9 cellular contexts compared by ENCODE assay signal in the genomic region with DNA sequence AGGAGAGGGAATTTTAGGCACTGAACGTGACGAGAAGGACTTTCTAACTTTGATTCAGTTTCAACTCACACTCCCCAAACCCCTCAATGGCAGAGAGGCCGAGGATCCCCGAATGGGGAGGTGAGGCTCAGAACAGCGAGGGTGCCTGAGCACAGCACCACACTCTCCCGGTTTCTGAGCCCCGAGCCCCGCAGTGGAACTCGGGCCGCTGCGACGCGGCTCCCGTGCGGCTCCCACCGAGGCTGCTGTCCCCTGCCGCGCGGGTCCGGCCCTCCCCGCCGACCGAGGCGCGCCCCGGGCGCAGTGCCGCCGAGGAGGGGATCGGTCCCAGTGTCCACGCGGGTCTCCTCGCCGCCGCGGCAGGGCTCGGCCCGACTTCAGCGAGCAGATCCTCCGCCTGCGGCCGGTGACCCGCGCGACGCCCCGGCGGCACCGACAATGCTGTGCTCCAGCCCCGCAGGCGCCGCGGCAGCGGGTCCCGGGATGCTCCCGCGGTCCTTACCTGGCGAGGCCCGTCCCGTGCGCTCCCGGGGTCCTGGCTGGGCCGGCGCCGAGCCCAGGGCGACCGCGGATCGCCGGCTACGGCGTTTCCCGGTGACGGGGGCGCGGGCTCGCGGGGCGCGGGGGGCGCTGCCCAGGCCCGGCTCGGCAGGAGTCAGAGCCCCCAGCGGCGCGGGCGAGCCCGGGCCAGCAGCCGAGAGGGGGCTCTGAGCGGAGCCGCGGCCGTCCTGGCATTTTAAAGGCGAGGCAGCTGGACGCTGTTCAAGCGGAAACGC. TPM values are rescaled to one million over a fixed set of nuclear protein-coding genes. Genes with fewer than 3 reads are reported as not detected.
DNase-seq lines count a peak whose midpoint lies in the region; ATAC-seq and TF ChIP-seq lines count a peak whose summit lies in the region.
"Had no signal": no experiment of that assay in that cellular context is flagged by ENCODE, and none has a peak within 500 bp of the region (broad histone marks: within the 10 kb centered on the region; RNA-seq: fewer than 3 reads in every experiment).

A gene (minus strand): TSS at position 709 of the 776 bp plus-strand sequence. CDS start 50,264 bp downstream, outside the sequence.

- H3K4me1 Mint-ChIP-seq in activated CD4-positive, alpha-beta T cell treated with anti-CD3 and anti-CD28 coated beads, Interleukin-2, amount 10 ng/mL, durations not matched to agents 24 days and 14 days, result no peaks in the 10 kb centered on the region
- H3K4me1 Mint-ChIP-seq in type B pancreatic cell (ENCODE audit: unreplicated experiment), result peaks cover 19% of the 10 kb centered on the region

- WGBS in mesenchymal stem cell, result 4% methylated on average over 53 of the region's 97 CpGs

- no peak for DNase-seq in activated CD4-positive, alpha-beta T cell treated with anti-CD3 and anti-CD28 coated beads, Interleukin-2, amount 10 ng/mL, durations not matched to agents 24 days and 14 days
- DNase-seq in activated CD4-positive, alpha-beta T cell treated with anti-CD3 and anti-CD28 coated beads for 1 hour, result no peak
- DNase-seq in colonic mucosa, result no peak
- DNase-seq in mesenchymal stem cell, result no peak
- no peak for DNase-seq in type B pancreatic cell (ENCODE audit: extremely low spot score, unreplicated experiment)

- H3K4ac ChIP-seq in mesenchymal stem cell (ENCODE audit: low read depth in 1 of 2, low read length in 2 of 2), result no peak within 1 kb of the TSS

- TF ChIP-seq CTCF in colonic mucosa (IDR thresholded peaks at IDR 0.05), result no peak
- no peak for TF ChIP-seq CTCF in type B pancreatic cell (conservative IDR thresholded peaks at IDR 0.05)

- intact Hi-C loops in activated CD4-positive, alpha-beta T cell treated with anti-CD3 and anti-CD28 coated beads, Interleukin-2, amount 10 ng/mL, durations not matched to agents 24 days and 14 days (cut with micrococcal nuclease), result no loop called here
- intact Hi-C loops in colonic mucosa (cut with DNase I), result no loop called here

- no peak for ATAC-seq in HG02870 (IDR thresholded peaks at IDR 0.05; ENCODE audit: unreplicated experiment)
- no peak for ATAC-seq in HG02885 (IDR thresholded peaks at IDR 0.05; ENCODE audit: poor library complexity, unreplicated experiment)
- no peak for ATAC-seq in GM21515 (IDR thresholded peaks at IDR 0.05; ENCODE audit: unreplicated experiment)

- peaks cover 65% of the 10 kb centered on the region for H3K27me3 Mint-ChIP-seq in activated CD4-positive, alpha-beta T cell treated with anti-CD3 and anti-CD28 coated beads, Interleukin-2, amount 10 ng/mL, durations not matched to agents 24 days and 14 days
- H3K27me3 Mint-ChIP-seq in type B pancreatic cell, result peaks cover 91% of the 10 kb centered on the region

- no peaks in the 10 kb centered on the region for H3K36me3 ChIP-seq in colonic mucosa
- H3K36me3 ChIP-seq in mesenchymal stem cell (ENCODE audit: control insufficient read depth in 1 of 2, insufficient read depth in 2 of 2, low read depth in 1 of 2, low read length in 2 of 2), result no peaks in the 10 kb centered on the region

- no peak within 1 kb of the TSS for H3K27ac ChIP-seq in colonic mucosa
- no peak within 1 kb of the TSS for H3K27ac ChIP-seq in mesenchymal stem cell (ENCODE audit: low read length, poor library complexity, severe bottlenecking)
- H3K27ac ChIP-seq: C4-2B had no signal

- no peak within 1 kb of the TSS for H4K91ac ChIP-seq in mesenchymal stem cell (ENCODE audit: low read length)

- H4K8ac ChIP-seq in mesenchymal stem cell (ENCODE audit: low read length), result no peak within 1 kb of the TSS

- peak within 1 kb of the TSS; percentile 45 for H3K4me3 Mint-ChIP-seq in activated CD4-positive, alpha-beta T cell treated with anti-CD3 and anti-CD28 coated beads, Interleukin-2, amount 10 ng/mL, durations not matched to agents 24 days and 14 days
- H3K4me3 Mint-ChIP-seq in type B pancreatic cell, result peak within 1 kb of the TSS; percentile 88

- H3K18ac ChIP-seq in mesenchymal stem cell (ENCODE audit: low read depth in 1 of 2, low read length in 2 of 2), result no peak within 1 kb of the TSS

- H3K27me3 ChIP-seq in colonic mucosa, result peaks cover 30% of the 10 kb centered on the region
- peaks cover 61 to 98% of the 10 kb centered on the region in 2 experiments for H3K27me3 ChIP-seq in mesenchymal stem cell (ENCODE audit: control insufficient read depth in 1 of 2, insufficient read depth in 1 of 2, low read length in 2 of 2)

- H3K9me3 ChIP-seq in colonic mucosa (no peaks in the 10 kb centered on the region), mesenchymal stem cell (ENCODE audit: control insufficient read depth, low read length) (no peaks in the 10 kb centered on the region)

- H3K9me3 Mint-ChIP-seq in activated CD4-positive, alpha-beta T cell treated with anti-CD3 and anti-CD28 coated beads, Interleukin-2, amount 10 ng/mL, durations not matched to agents 24 days and 14 days, result no peaks in the 10 kb centered on the region
- H3K9me3 Mint-ChIP-seq in type B pancreatic cell, result no peaks in the 10 kb centered on the region

- peak within 1 kb of the TSS; percentile 16 for H3K4me3 ChIP-seq in colonic mucosa
- H3K4me3 ChIP-seq in mesenchymal stem cell (ENCODE audit: insufficient read depth in 1 of 2, low read depth in 1 of 2, low read length in 2 of 2), result peak within 1 kb of the TSS; percentile 44 to 56

- H3K79me1 ChIP-seq in mesenchymal stem cell (replicated peaks; ENCODE audit: low read length, poor library complexity, severe bottlenecking), result no peaks in the 10 kb centered on the region

- no peak within 1 kb of the TSS for H3K14ac ChIP-seq in mesenchymal stem cell (ENCODE audit: low read length in 2 of 2)

- H2BK120ac ChIP-seq in mesenchymal stem cell (ENCODE audit: low read depth, low read length), result no peak within 1 kb of the TSS

- no peak within 1 kb of the TSS for H2BK15ac ChIP-seq in mesenchymal stem cell (ENCODE audit: low read depth, poor library complexity, severe bottlenecking)

- no peak within 1 kb of the TSS for H2BK5ac ChIP-seq in mesenchymal stem cell (ENCODE audit: low read depth, low read length, poor library complexity, severe bottlenecking)

- H3K23ac ChIP-seq in mesenchymal stem cell (ENCODE audit: low read length in 2 of 2), result no peak within 1 kb of the TSS

- peak within 1 kb of the TSS; percentile 42 for H2AFZ ChIP-seq in mesenchymal stem cell (ENCODE audit: low read depth, low read length)

- H3K4me1 ChIP-seq in colonic mucosa (no peaks in the 10 kb centered on the region), mesenchymal stem cell (ENCODE audit: control insufficient read depth, insufficient read depth, low read depth, low read length) (peaks cover 9% of the 10 kb centered on the region)

- H2BK12ac ChIP-seq in mesenchymal stem cell (ENCODE audit: low read length in 2 of 2), result no peak within 1 kb of the TSS

- H3K36me3 Mint-ChIP-seq in activated CD4-positive, alpha-beta T cell treated with anti-CD3 and anti-CD28 coated beads, Interleukin-2, amount 10 ng/mL, durations not matched to agents 24 days and 14 days (ENCODE audit: low read depth), result no peaks in the 10 kb centered on the region
- H3K36me3 Mint-ChIP-seq in type B pancreatic cell, result no peaks in the 10 kb centered on the region

- H3K27ac Mint-ChIP-seq in activated CD4-positive, alpha-beta T cell treated with anti-CD3 and anti-CD28 coated beads, Interleukin-2, amount 10 ng/mL, durations not matched to agents 24 days and 14 days, result no peak within 1 kb of the TSS
- no peak within 1 kb of the TSS for H3K27ac Mint-ChIP-seq in type B pancreatic cell

- no peak within 1 kb of the TSS for H2AK5ac ChIP-seq in mesenchymal stem cell (ENCODE audit: low read length, severe bottlenecking)

- H3K4me2 ChIP-seq in mesenchymal stem cell (ENCODE audit: low read length, poor library complexity, severe bottlenecking), result peak within 1 kb of the TSS; percentile 100

- H3K9ac ChIP-seq in colonic mucosa (ENCODE audit: low read depth in 2 of 2, low read length in 2 of 2) (peak within 1 kb of the TSS in 1 of 2 donors; percentile 39), mesenchymal stem cell (ENCODE audit: low read length) (no peak within 1 kb of the TSS)

RNA-seq across cellular contexts. Expression of the gene that starts here (rescaled TPM):
- not detected in 2 replicates for total RNA-seq in activated CD4-positive, alpha-beta T cell treated with anti-CD3 and anti-CD28 coated beads, Interleukin-2, amount 10 ng/mL, durations not matched to agents 24 days and 14 days
- total RNA-seq in colonic mucosa, result under 1 TPM; 0.11 to 0.12 TPM
- 0.01 TPM for polyA plus RNA-seq in mesenchymal stem cell (2013, experiment 1 of 2)
- polyA plus RNA-seq in mesenchymal stem cell (2013, experiment 2 of 2), result not detected
- total RNA-seq in type B pancreatic cell (ENCODE audit: low replicate concordance), result 1.1 and 2.7 TPM in 2 replicates
